Comparison of ENCODE assay signal across 25 cellular contexts in genomic region chr7:4436936-4437335, GRCh38.
"Had no signal": no experiment of that assay in that cellular context is flagged by ENCODE, and none has a peak within 500 bp of the region (broad histone marks: within the 10 kb centered on the region; RNA-seq: fewer than 3 reads in every experiment).

No MANE protein-coding gene starts in this region.

- H3K4me3 ChIP-seq: cardiac muscle cell, colonic mucosa, gastroesophageal sphincter, heart left ventricle, lower lobe of right lung, psoas muscle, suprapubic skin, transverse colon had no signal

- H3K4me3 Mint-ChIP-seq: central memory CD8-positive, alpha-beta T cell; dendritic cell treated with granulocyte-macrophage colony-stimulating factor and Interleukin-4, amounts not matched to agents 40 ng/mL and 50 ng/mL, for 4 days; natural killer cell; stimulated activated naive CD8-positive, alpha-beta T cell treated with anti-CD3 and anti-CD28 coated beads, Interleukin-15, amount 100 ng/mL, for 72 hours had no signal

- H3K27ac ChIP-seq: cardiac muscle cell, colonic mucosa, gastroesophageal sphincter, lower lobe of right lung, neutrophil, psoas muscle, suprapubic skin, transverse colon had no signal

- FAIRE-seq: endometrium, small intestine had no signal

- H3K36me3 ChIP-seq: cardiac muscle cell, colonic mucosa, gastroesophageal sphincter, heart left ventricle, lower lobe of right lung, neutrophil, suprapubic skin, transverse colon had no signal

- H3K4me1 ChIP-seq: colonic mucosa, gastroesophageal sphincter, lower lobe of right lung, psoas muscle, suprapubic skin, transverse colon had no signal

- ATAC-seq: gastroesophageal sphincter; heart left ventricle; left ventricle myocardium superior; lower lobe of right lung; natural killer cell; psoas muscle; right cardiac atrium; stimulated activated naive CD8-positive, alpha-beta T cell treated with anti-CD3 and anti-CD28 coated beads, Interleukin-15, amount 100 ng/mL, for 72 hours had no signal

- H3K36me3 Mint-ChIP-seq: natural killer cell had no signal

- H3K4me1 Mint-ChIP-seq: central memory CD8-positive, alpha-beta T cell; natural killer cell; stimulated activated naive CD8-positive, alpha-beta T cell treated with anti-CD3 and anti-CD28 coated beads, Interleukin-15, amount 100 ng/mL, for 72 hours had no signal

- H3K27ac Mint-ChIP-seq: dendritic cell treated with granulocyte-macrophage colony-stimulating factor and Interleukin-4, amounts not matched to agents 40 ng/mL and 50 ng/mL, for 4 days; natural killer cell; stimulated activated naive CD8-positive, alpha-beta T cell treated with anti-CD3 and anti-CD28 coated beads, Interleukin-15, amount 100 ng/mL, for 72 hours had no signal

- H3K9me3 Mint-ChIP-seq: central memory CD8-positive, alpha-beta T cell; natural killer cell; stimulated activated naive CD8-positive, alpha-beta T cell treated with anti-CD3 and anti-CD28 coated beads, Interleukin-15, amount 100 ng/mL, for 72 hours had no signal

- H3K9me3 ChIP-seq: colonic mucosa, heart left ventricle, lower lobe of right lung, neutrophil, psoas muscle, suprapubic skin, transverse colon had no signal

- H3K27me3 ChIP-seq: cardiac muscle cell, colonic mucosa, neutrophil had no signal

- DNase-seq: colonic mucosa; effector CD8-positive, alpha-beta T cell; erythroblast; foreskin fibroblast; heart left ventricle; hippocampal formation; kidney glomerular epithelial cell; left ventricle myocardium superior; lower lobe of right lung; natural killer cell; psoas muscle; right cardiac atrium; stimulated activated CD4-positive, alpha-beta T cell treated with anti-CD3 and anti-CD28 coated beads, Interleukin-15, amount 100 ng/mL, for 24 hours; stimulated activated CD4-positive, alpha-beta T cell treated with anti-CD3 and anti-CD28 coated beads, Interleukin-2, amount 100 ng/mL, for 48 hours; stimulated activated naive CD4-positive, alpha-beta T cell; stimulated activated naive CD8-positive, alpha-beta T cell treated with anti-CD3 and anti-CD28 coated beads, Interleukin-15, amount 100 ng/mL, for 72 hours; transverse colon had no signal
